Comparison of ENCODE assay signal across 8 cellular contexts in the genomic region with DNA sequence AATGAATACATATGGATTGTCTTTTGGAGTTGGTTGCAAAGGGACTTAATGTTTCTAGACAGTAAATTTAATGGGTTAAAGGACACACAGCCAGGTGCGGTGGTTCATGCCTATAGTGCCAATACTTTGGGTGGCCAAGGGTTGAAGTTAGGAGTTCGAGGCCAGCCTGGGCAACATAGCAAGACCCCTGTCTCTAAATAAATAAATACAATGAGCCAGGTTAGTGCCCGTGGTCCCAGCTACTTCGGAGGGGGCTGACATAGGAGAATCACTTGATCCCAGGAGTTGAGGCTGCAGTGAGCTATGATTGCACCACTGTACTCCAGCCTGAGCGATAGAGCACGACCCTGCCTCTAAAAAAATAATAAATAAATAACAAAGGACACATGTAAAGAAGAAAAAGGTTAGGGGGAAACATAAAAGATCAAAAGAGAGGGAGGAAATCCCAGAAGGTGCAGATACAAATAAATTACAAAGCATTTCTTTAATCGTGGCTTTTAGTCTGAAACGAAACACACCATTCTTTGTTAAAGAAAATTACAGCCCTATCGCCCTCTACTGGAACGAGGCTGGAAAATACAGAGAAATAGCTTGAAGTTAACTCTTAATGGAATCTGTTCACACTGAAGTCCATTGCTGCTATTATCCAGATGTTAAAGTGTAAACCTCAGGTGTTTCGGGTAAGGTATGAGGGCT.
DNase-seq lines count a peak whose midpoint lies in the region; ATAC-seq, FAIRE-seq and TF ChIP-seq lines count a peak whose summit lies in the region.

No MANE protein-coding gene starts in this region.

- no peak for TF ChIP-seq POLR2A in NB4 (IDR thresholded peaks at IDR 0.05; ENCODE audit: extremely low read depth, insufficient read length)

- peak; percentile 59 for TF ChIP-seq CTCF in NB4 (IDR thresholded peaks at IDR 0.05; ENCODE audit: low read depth, low read length)

- peak; percentile 10 for DNase-seq in stimulated activated CD4-positive, alpha-beta T cell treated with anti-CD3 and anti-CD28 coated beads, Interleukin-2, amount 100 ng/mL, for 4 hours (ENCODE audit: low read depth)
- no peak for DNase-seq in stimulated activated CD4-positive, alpha-beta T cell treated with anti-CD3 and anti-CD28 coated beads, Interleukin-15, amount 100 ng/mL, for 24 hours
- DNase-seq in NB4 (ENCODE audit: low read depth): peak; percentile 50
- peak; percentile 8 for DNase-seq in activated CD4-positive, alpha-beta T cell treated with anti-CD3 and anti-CD28 coated beads, Interleukin-2, amount 50 U/mL, for 1 hour

- H3K4me3 ChIP-seq in NB4 (ENCODE audit: low read depth, low read length): no peak overlapping the region

- ATAC-seq in HG03196 (IDR thresholded peaks at IDR 0.05; ENCODE audit: unreplicated experiment) (no peak), GM19452 (IDR thresholded peaks at IDR 0.05; ENCODE audit: unreplicated experiment) (no peak), HG02938 (IDR thresholded peaks at IDR 0.05; ENCODE audit: unreplicated experiment) (no peak)

- peak; percentile 97 for FAIRE-seq in islet of Langerhans (lab: Jason Lieb, UNC)
